In genomic region chr12:6205761-6206160, GRCh38 we compare ENCODE assay signal across 11 cellular contexts. TPM values are rescaled to one million over a fixed set of nuclear protein-coding genes. Genes with fewer than 3 reads are reported as not detected.
DNase-seq lines count a peak whose midpoint lies in the region; TF ChIP-seq lines count a peak whose summit lies in the region.
"Had no signal": no experiment of that assay in that cellular context is flagged by ENCODE, and none has a peak within 500 bp of the region (broad histone marks: within the 10 kb centered on the region; RNA-seq: fewer than 3 reads in every experiment).

No MANE protein-coding gene starts in this region.

- H3K9me3 ChIP-seq in Peyer's patch (no peaks in the 10 kb centered on the region), endodermal cell (ENCODE audit: control insufficient read depth, low read length) (no peaks in the 10 kb centered on the region), muscle layer of duodenum (ENCODE audit: control insufficient read depth in 1 of 2, low read length in 2 of 2) (no peaks in the 10 kb centered on the region), tibial artery (no peaks in the 10 kb centered on the region)

- H3K27ac Mint-ChIP-seq in endodermal cell, result peak overlapping the region; percentile 67
- H3K27ac Mint-ChIP-seq: activated naive CD4-positive, alpha-beta T cell treated with anti-CD3 and anti-CD28 coated beads, Interleukin-2, amount 50 U/mL, for 72 hours had no signal

- no peaks in the 10 kb centered on the region for H3K9me3 Mint-ChIP-seq in endodermal cell
- H3K9me3 Mint-ChIP-seq: activated naive CD4-positive, alpha-beta T cell treated with anti-CD3 and anti-CD28 coated beads, Interleukin-2, amount 50 U/mL, for 72 hours; CD8-positive, alpha-beta T cell; naive B cell had no signal

- peaks cover 2% of the 10 kb centered on the region for H3K27me3 Mint-ChIP-seq in endodermal cell (ENCODE audit: insufficient read depth)

- DNase-seq in Peyer's patch (peak in 1 of 3 donors; percentile 38), endodermal cell (no peak), tibial artery (no peak), foreskin melanocyte (no peak), occipital lobe (lab: John Stamatoyannopoulos, UW) (no peak)
- DNase-seq in activated CD8-positive, alpha-beta memory T cell treated with anti-CD3 and anti-CD28 coated beads for 24 hours, result no peak
- DNase-seq: CD8-positive, alpha-beta T cell; naive B cell; NCI-H2171 had no signal

- no peak for TF ChIP-seq POLR2A in Peyer's patch (IDR thresholded peaks at IDR 0.05)

- intact Hi-C loops in tibial artery (cut with DNase I; ENCODE audit: low total_unique reads), result no loop called here

- H3K4me3 ChIP-seq in Peyer's patch, result no peak overlapping the region
- H3K4me3 ChIP-seq in endodermal cell (ENCODE audit: low read length), result no peak overlapping the region
- no peak overlapping the region for H3K4me3 ChIP-seq in muscle layer of duodenum (ENCODE audit: low read depth in 1 of 2, low read length in 2 of 2)
- H3K4me3 ChIP-seq in tibial artery, result no peak overlapping the region

- H3K36me3 ChIP-seq in Peyer's patch (peaks cover 0 to 8% (median 0%) of the 10 kb centered on the region in 3 donors), endodermal cell (ENCODE audit: control insufficient read depth, insufficient read depth, low read length) (no peaks in the 10 kb centered on the region), muscle layer of duodenum (ENCODE audit: control insufficient read depth in 1 of 2, insufficient read depth in 2 of 2, low read length in 2 of 2) (no peaks in the 10 kb centered on the region), tibial artery (peaks cover 0 to 7% (median 7%) of the 10 kb centered on the region in 3 donors)

- peak overlapping the region in 3 of 4 donors; percentile 26 to 97 (median 28) for H3K27ac ChIP-seq in Peyer's patch
- peak overlapping the region; percentile 57 for H3K27ac ChIP-seq in endodermal cell (ENCODE audit: low read depth, low read length)
- H3K27ac ChIP-seq in muscle layer of duodenum (ENCODE audit: low read length), result peak overlapping the region; percentile 64
- peak overlapping the region; percentile 93 to 98 for H3K27ac ChIP-seq in tibial artery

- H3K4me1 ChIP-seq in Peyer's patch (peaks cover 3 to 83% (median 4%) of the 10 kb centered on the region in 4 donors), endodermal cell (ENCODE audit: control insufficient read depth, insufficient read depth, low read length) (no peaks in the 10 kb centered on the region), muscle layer of duodenum (ENCODE audit: control insufficient read depth in 1 of 2, insufficient read depth in 2 of 2, low read length in 2 of 2) (peaks cover 24 to 76% of the 10 kb centered on the region in 2 donors), tibial artery (peaks cover 0 to 95% (median 76%) of the 10 kb centered on the region in 4 donors)

- no peak overlapping the region for H3K9ac ChIP-seq in endodermal cell (ENCODE audit: extremely low read depth, low read length, poor library complexity, severe bottlenecking)

- H3K4me1 Mint-ChIP-seq in endodermal cell, result peaks cover 39% of the 10 kb centered on the region

- WGBS in endodermal cell (ENCODE audit: insufficient coverage in 1 of 2, insufficient read length in 1 of 2), 2 experiments, result 74% methylated on average over 2 of the region's 2 CpGs; no CpG with 5 or more reads in 1 of the 2 experiments

- H3K4me3 Mint-ChIP-seq in endodermal cell, result no peak overlapping the region
- H3K4me3 Mint-ChIP-seq: CD8-positive, alpha-beta T cell had no signal

- H3K27me3 ChIP-seq in Peyer's patch, result no peaks in the 10 kb centered on the region
- H3K27me3 ChIP-seq in endodermal cell (ENCODE audit: control insufficient read depth, insufficient read depth, low read length, poor library complexity, severe bottlenecking), result peaks cover 23% of the 10 kb centered on the region
- H3K27me3 ChIP-seq in muscle layer of duodenum (ENCODE audit: low read depth, low read length), result no peaks in the 10 kb centered on the region
- H3K27me3 ChIP-seq in tibial artery, result no peaks in the 10 kb centered on the region

- TF ChIP-seq CTCF in Peyer's patch (IDR thresholded peaks at IDR 0.05) (no peak), endodermal cell (conservative IDR thresholded peaks at IDR 0.05) (no peak), tibial artery (IDR thresholded peaks at IDR 0.05) (no peak)

- H3K36me3 Mint-ChIP-seq in endodermal cell (ENCODE audit: low read depth), result peaks cover 6% of the 10 kb centered on the region
- H3K36me3 Mint-ChIP-seq: activated naive CD4-positive, alpha-beta T cell treated with anti-CD3 and anti-CD28 coated beads, Interleukin-2, amount 50 U/mL, for 72 hours; CD8-positive, alpha-beta T cell; naive B cell had no signal

RNA-seq across cellular contexts. Expression of gene CD9, which starts 5.6 kb away (rescaled TPM):
- 100 to 1,000 TPM in 3 of 4 donors, 10 to 100 TPM in 1; 31.4 to 176 (median 141) TPM for total RNA-seq in Peyer's patch
- 10 to 100 TPM; 33.5 to 99.1 TPM for total RNA-seq in endodermal cell
- polyA plus RNA-seq in endodermal cell (2013, experiment 1 of 2), result 26.5 TPM
- 22.0 TPM for polyA plus RNA-seq in endodermal cell (2013, experiment 2 of 2)
- 29.5 TPM for total RNA-seq in occipital lobe

Comparison
In these comparisons a context has a peak if more than half of its experiments do, and no peak if none do; other contexts are left out.
1. H3K27ac ChIP-seq: peak in every context shown above with its lines; median percentile 96 in tibial artery; 64 in muscle layer of duodenum; 57 in endodermal cell; 28 in Peyer's patch.